Comparison of ENCODE assay signal across 9 cellular contexts in the genomic region with DNA sequence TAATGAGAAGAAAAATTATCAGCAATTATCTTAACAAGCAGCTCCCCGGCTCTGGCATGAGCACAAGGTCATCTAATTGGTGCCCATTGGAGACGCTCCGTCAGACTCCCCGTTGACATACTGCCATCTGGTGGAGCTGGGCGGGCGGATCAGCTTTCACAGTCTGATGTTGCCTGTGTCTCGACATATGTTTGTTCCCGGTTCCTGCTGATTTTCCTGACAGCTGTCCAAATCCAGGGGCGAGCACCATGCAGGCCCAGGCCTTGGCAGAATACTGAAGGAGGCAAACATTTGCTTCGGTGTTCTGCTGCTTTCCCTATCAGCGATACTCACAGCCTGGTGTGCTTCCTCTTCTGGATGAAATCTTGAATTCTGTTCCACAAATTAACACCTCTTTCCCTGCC. TPM values are rescaled to one million over a fixed set of nuclear protein-coding genes. Genes with fewer than 3 reads are reported as not detected.
A peak's percentile ranks its signal among the peaks of the same experiment; 100 is the strongest.
DNase-seq lines count a peak whose midpoint lies in the region; ATAC-seq, FAIRE-seq and TF ChIP-seq lines count a peak whose summit lies in the region.
"Had no signal": no experiment of that assay in that cellular context is flagged by ENCODE, and none has a peak within 500 bp of the region (broad histone marks: within the 10 kb centered on the region; RNA-seq: fewer than 3 reads in every experiment).

No MANE protein-coding gene starts in this region.

- no peak for TF ChIP-seq POLR2A in endothelial cell of umbilical vein (IDR thresholded peaks at IDR 0.05; ENCODE audit: low read depth, low read length)

- dilution Hi-C loops in endothelial cell of umbilical vein (cut with MboI; ENCODE audit: extremely low pct_ligation_motif_present, low sequenced_read_pairs), result no loop called here

- H3K27ac ChIP-seq in C4-2B (no peak overlapping the region), endothelial cell of umbilical vein (ENCODE audit: insufficient read depth, low read depth, low read length) (no peak overlapping the region)

- H3K4me1 ChIP-seq in endothelial cell of umbilical vein (ENCODE audit: control insufficient read depth, extremely low read depth, insufficient read depth, low read length), result no peaks in the 10 kb centered on the region

- ATAC-seq in GM19397 (IDR thresholded peaks at IDR 0.05; ENCODE audit: unreplicated experiment), result peak; percentile 73

- H3K9ac ChIP-seq in endothelial cell of umbilical vein (replicated peaks; ENCODE audit: extremely low read depth, insufficient read depth, low read length), result no peak overlapping the region

- no peaks in the 10 kb centered on the region for H3K9me1 ChIP-seq in endothelial cell of umbilical vein (replicated peaks; ENCODE audit: control insufficient read depth, extremely low read depth, insufficient read depth, low read length)

- POLR2A ChIA-PET in endothelial cell of umbilical vein (lab: Charles Lee), result no interaction called here

- H3K4me3 ChIP-seq in endothelial cell of umbilical vein (replicated peaks in 1 of 3; ENCODE audit: insufficient read depth in 1 of 3, low read depth in 1 of 3, low read length in 3 of 3), result no peak overlapping the region

- DNase-seq in HK-2 (ENCODE audit: unreplicated experiment), result peak; percentile 53
- DNase-seq in NCI-H82 treated with DMSO at 0.1 percent for 48 hours (lab: John Stamatoyannopoulos, UW; ENCODE audit: unreplicated experiment), result peak; percentile 51
- DNase-seq in activated CD8-positive, alpha-beta memory T cell treated with anti-CD3 and anti-CD28 coated beads for 4 hours (ENCODE audit: low read depth in 2 of 2), result peak; percentile 20 to 29
- peak; percentile 76 for DNase-seq in endothelial cell of umbilical vein (ENCODE audit: low read depth, low spot score)
- DNase-seq in middle frontal gyrus (ENCODE audit: extremely low spot score, low spot score), result peak; percentile 76
- peak; percentile 46 to 58 for DNase-seq in stimulated activated CD8-positive, alpha-beta memory T cell treated with anti-CD3 and anti-CD28 coated beads, Interleukin-2, amount 100 ng/mL, for 48 hours (ENCODE audit: low read depth in 2 of 2)

- no peak overlapping the region for H3K4me2 ChIP-seq in endothelial cell of umbilical vein (ENCODE audit: insufficient read depth, low read length)

- H3K36me3 ChIP-seq in endothelial cell of umbilical vein (ENCODE audit: control insufficient read depth in 2 of 2, extremely low read depth in 1 of 2, insufficient read depth in 2 of 2, low read length in 2 of 2), result no peaks in the 10 kb centered on the region

- H4K20me1 ChIP-seq in endothelial cell of umbilical vein (replicated peaks; ENCODE audit: control insufficient read depth, extremely low read depth, insufficient read depth, low read length), result no peaks in the 10 kb centered on the region

- CTCF ChIA-PET in endothelial cell of umbilical vein (lab: Charles Lee), result interaction anchor here (0.6 to 7.1 kb wide), 42 partner anchors 9 to 446 kb away, joined by 3 to 99 read pairs (median 4); no protein-coding TSS in a partner anchor

- H3K79me2 ChIP-seq in endothelial cell of umbilical vein (ENCODE audit: control insufficient read depth, insufficient read depth, low read length), result no peaks in the 10 kb centered on the region

- TF ChIP-seq CTCF in C4-2B (conservative IDR thresholded peaks at IDR 0.05) (peak; percentile 97), endothelial cell of umbilical vein (IDR thresholded peaks at IDR 0.05; ENCODE audit: extremely low read depth in 1 of 2, insufficient read depth in 1 of 2, low read depth in 1 of 2, low read length in 2 of 2) (peak; percentile 91 to 92)

- H2AFZ ChIP-seq in endothelial cell of umbilical vein (ENCODE audit: low read depth, low read length), result peak overlapping the region; percentile 62

- no peaks in the 10 kb centered on the region for H3K27me3 ChIP-seq in endothelial cell of umbilical vein (ENCODE audit: control insufficient read depth in 2 of 2, insufficient read depth in 2 of 2, low read length in 2 of 2)

- intact Hi-C loops in endothelial cell of umbilical vein (cut with micrococcal nuclease), result loop anchor here (1.0 to 5.0 kb wide), 5 partner anchors 100 to 1301 kb away; no protein-coding TSS in a partner anchor

- BruUV-seq in endothelial cell of umbilical vein (replicated peaks; lab: Mats Ljungman, UMichigan), result no TSS peak

- FAIRE-seq in endothelial cell of umbilical vein (lab: Jason Lieb, UNC), result peak; percentile 72

- no peaks in the 10 kb centered on the region for H3K9me3 ChIP-seq in endothelial cell of umbilical vein (replicated peaks; ENCODE audit: control insufficient read depth, insufficient read depth, low read length)

TF ChIP-seq in endothelial cell of umbilical vein, 7 proteins besides CTCF, POLR2A, EP300 and RAD21:
- TF ChIP-seq POLR2AphosphoS5 (IDR thresholded peaks at IDR 0.05; ENCODE audit: insufficient read depth, low read depth, low read length) (no peak), JUN (IDR thresholded peaks at IDR 0.05; ENCODE audit: borderline replicate concordance, insufficient read depth, insufficient read length, low read depth) (no peak), GATA2 (IDR thresholded peaks at IDR 0.05; ENCODE audit: insufficient read depth, insufficient read length, low read depth, low read length) (no peak), EZH2 (IDR thresholded peaks at IDR 0.05; ENCODE audit: borderline replicate concordance, low read depth, low read length, severe bottlenecking) (no peak), MYC (IDR thresholded peaks at IDR 0.05; ENCODE audit: low read depth, low read length) (no peak), FOS (IDR thresholded peaks at IDR 0.05; ENCODE audit: borderline replicate concordance, insufficient read depth, low read length) (no peak)
- TF ChIP-seq, protein P1, sequence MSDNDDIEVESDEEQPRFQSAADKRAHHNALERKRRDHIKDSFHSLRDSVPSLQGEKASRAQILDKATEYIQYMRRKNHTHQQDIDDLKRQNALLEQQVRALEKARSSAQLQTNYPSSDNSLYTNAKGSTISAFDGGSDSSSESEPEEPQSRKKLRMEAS (IDR thresholded peaks at IDR 0.05; ENCODE audit: insufficient read depth, insufficient read length), result no peak
TF ChIP-seq in endothelial cell of umbilical vein: peak in this region for 0.

RNA-seq across cellular contexts. Expression of a gene that starts 43.8 kb away (rescaled TPM):
- total RNA-seq in endothelial cell of umbilical vein, result not detected in 2 replicates
- not detected in 2 replicates for polyA plus RNA-seq in endothelial cell of umbilical vein
- polyA plus RNA-seq in endothelial cell of umbilical vein (2011; cell fraction: cytosol; rRNA removed), result not detected in 2 replicates
- not detected in 2 replicates for polyA plus RNA-seq in endothelial cell of umbilical vein (2011; cell fraction: nucleus; rRNA removed)
- polyA plus RNA-seq in endothelial cell of umbilical vein (2012), result not detected in 2 replicates
- polyA minus RNA-seq in endothelial cell of umbilical vein, result not detected in 2 replicates
- not detected for polyA minus RNA-seq in endothelial cell of umbilical vein (2011; cell fraction: cytosol; rRNA and poly(A)+ RNA removed)
- not detected in 2 replicates for polyA minus RNA-seq in endothelial cell of umbilical vein (2011; cell fraction: nucleus; rRNA and poly(A)+ RNA removed)
- polyA plus RNA-seq: IgD-negative memory B cell had no signal

Comparison
In these comparisons a context has a peak if more than half of its experiments do, and no peak if none do; other contexts are left out.
1. DNase-seq: peak in every context shown above with its lines; median percentile 76 in endothelial cell of umbilical vein; 76 in middle frontal gyrus; 53 in HK-2; 52 in stimulated activated CD8-positive, alpha-beta memory T cell treated with anti-CD3 and anti-CD28 coated beads, Interleukin-2, amount 100 ng/mL, for 48 hours; 51 in NCI-H82 treated with DMSO at 0.1 percent for 48 hours; 24 in activated CD8-positive, alpha-beta memory T cell treated with anti-CD3 and anti-CD28 coated beads for 4 hours.